9 cellular contexts compared by ENCODE assay signal in genomic region chr12:5003025-5003666, GRCh38. TPM values are rescaled to one million over a fixed set of nuclear protein-coding genes. Genes with fewer than 3 reads are reported as not detected.
DNase-seq lines count a peak whose midpoint lies in the region; ATAC-seq and TF ChIP-seq lines count a peak whose summit lies in the region.
"Had no signal": no experiment of that assay in that cellular context is flagged by ENCODE, and none has a peak within 500 bp of the region (broad histone marks: within the 10 kb centered on the region; RNA-seq: fewer than 3 reads in every experiment).

No MANE protein-coding gene starts in this region.

- no peaks in the 10 kb centered on the region for H3K79me1 ChIP-seq in H9 (ENCODE audit: insufficient read depth, low read depth, low read length, poor library complexity, severe bottlenecking)

- H2AK5ac ChIP-seq in H9 (ENCODE audit: insufficient read length, low read length) = no peak overlapping the region

- H3K79me2 ChIP-seq in H9 (ENCODE audit: insufficient read depth, low read length) = no peaks in the 10 kb centered on the region

- no peak overlapping the region for H3K4me2 ChIP-seq in H9 (ENCODE audit: insufficient read depth, insufficient read length, low read length)

- TF ChIP-seq CTCF in H9 (conservative IDR thresholded peaks at IDR 0.05) = peak; percentile 98
- peak; percentile 56 for TF ChIP-seq CTCF in activated B cell treated with CpG ODN at 0.5 μM for 24 hours (IDR thresholded peaks at IDR 0.05)
- peak; percentile 81 for TF ChIP-seq CTCF in mesothelial cell of epicardium (IDR thresholded peaks at IDR 0.05; ENCODE audit: unreplicated experiment)

- H3K27ac Mint-ChIP-seq in H9 (no peak overlapping the region), activated B cell treated with CpG ODN at 0.5 μM for 24 hours (no peak overlapping the region), mesothelial cell of epicardium (no peak overlapping the region)
- H3K27ac Mint-ChIP-seq in stimulated activated naive CD8-positive, alpha-beta T cell treated with anti-CD3 and anti-CD28 coated beads, Interleukin-15, amount 100 ng/mL, for 72 hours = no peak overlapping the region
- H3K27ac Mint-ChIP-seq: T-helper 17 cell had no signal

- H3T11ph ChIP-seq in H9 (ENCODE audit: low read length) = no peak overlapping the region

- H4K5ac ChIP-seq in H9 (ENCODE audit: insufficient read length, low read depth, low read length) = no peak overlapping the region

- CTCF ChIA-PET in activated B cell treated with CpG ODN at 0.5 μM for 24 hours (lab: Charles Lee) = interaction anchor here (0.7 to 3.5 kb wide), 4 partner anchors 19 to 148 kb away, joined by 3 to 21 read pairs (median 4); no protein-coding TSS in a partner anchor

- H3K27me3 ChIP-seq in H9 (ENCODE audit: insufficient read depth, low read length) = no peaks in the 10 kb centered on the region

- no peak overlapping the region for H3K23ac ChIP-seq in H9 (ENCODE audit: insufficient read length, low read depth, low read length)

- peaks cover 15% of the 10 kb centered on the region for H3K27me3 Mint-ChIP-seq in H9 (ENCODE audit: low read depth)
- peaks cover 15% of the 10 kb centered on the region for H3K27me3 Mint-ChIP-seq in activated B cell treated with CpG ODN at 0.5 μM for 24 hours
- peaks cover 68% of the 10 kb centered on the region for H3K27me3 Mint-ChIP-seq in mesothelial cell of epicardium (ENCODE audit: low read depth)
- peaks cover 36% of the 10 kb centered on the region for H3K27me3 Mint-ChIP-seq in stimulated activated naive CD8-positive, alpha-beta T cell treated with anti-CD3 and anti-CD28 coated beads, Interleukin-15, amount 100 ng/mL, for 72 hours

- H2BK20ac ChIP-seq in H9 (ENCODE audit: low read depth, low read length, poor library complexity, severe bottlenecking) = no peak overlapping the region

- no peak overlapping the region for H3K18ac ChIP-seq in H9 (ENCODE audit: insufficient read length, low read depth, low read length)

- H2BK12ac ChIP-seq in H9 (ENCODE audit: insufficient read length, low read depth, low read length) = no peak overlapping the region

- H2BK15ac ChIP-seq in H9 (ENCODE audit: low read depth, low read length) = no peak overlapping the region

- H3K9me3 Mint-ChIP-seq in H9 = no peaks in the 10 kb centered on the region
- no peaks in the 10 kb centered on the region for H3K9me3 Mint-ChIP-seq in activated B cell treated with CpG ODN at 0.5 μM for 24 hours
- no peaks in the 10 kb centered on the region for H3K9me3 Mint-ChIP-seq in mesothelial cell of epicardium
- H3K9me3 Mint-ChIP-seq in stimulated activated naive CD8-positive, alpha-beta T cell treated with anti-CD3 and anti-CD28 coated beads, Interleukin-15, amount 100 ng/mL, for 72 hours = no peaks in the 10 kb centered on the region

- H2BK120ac ChIP-seq in H9 (ENCODE audit: low read depth, low read length, poor library complexity, severe bottlenecking) = no peak overlapping the region

- H3K36me3 Mint-ChIP-seq in H9 (ENCODE audit: insufficient read depth in 1 of 3, low read depth in 3 of 3) (no peaks in the 10 kb centered on the region), activated B cell treated with CpG ODN at 0.5 μM for 24 hours (ENCODE audit: low read depth) (no peaks in the 10 kb centered on the region), mesothelial cell of epicardium (no peaks in the 10 kb centered on the region)

- ATAC-seq in activated B cell treated with CpG ODN at 0.5 μM for 24 hours (ENCODE audit: low read depth) (peak; percentile 83), HG03571 (IDR thresholded peaks at IDR 0.05; ENCODE audit: unreplicated experiment) (no peak)
- ATAC-seq in stimulated activated naive CD8-positive, alpha-beta T cell treated with anti-CD3 and anti-CD28 coated beads, Interleukin-15, amount 100 ng/mL, for 72 hours = peak; percentile 83
- ATAC-seq: T-helper 17 cell had no signal

- no peak overlapping the region for H3K9ac ChIP-seq in H9 (ENCODE audit: extremely low read depth, insufficient read length, low read length)

- no peak overlapping the region for H4K91ac ChIP-seq in H9 (ENCODE audit: insufficient read length, low read depth, low read length)

- H2BK5ac ChIP-seq in H9 (ENCODE audit: insufficient read length, low read length) = no peak overlapping the region

- H3K23me2 ChIP-seq in H9 (ENCODE audit: insufficient read length, low read depth, low read length, poor library complexity, severe bottlenecking) = no peaks in the 10 kb centered on the region

- H4K8ac ChIP-seq in H9 (replicated peaks; ENCODE audit: insufficient read length, low read depth, low read length) = no peak overlapping the region

- no peak overlapping the region for H3K4ac ChIP-seq in H9 (ENCODE audit: low read depth, low read length)

- H3K4me1 ChIP-seq in H9 (ENCODE audit: insufficient read depth, low read length) = no peaks in the 10 kb centered on the region

- WGBS in H9 (ENCODE audit: extremely low coverage, insufficient read length, low lambda C conversion rate) = no CpG with 5 or more reads among the region's 9 CpGs

- no peak overlapping the region for H3K27ac ChIP-seq in H9 (ENCODE audit: insufficient read length, low read depth, low read length)
- H3K27ac ChIP-seq in epithelial cell of prostate = no peak overlapping the region

- no peaks in the 10 kb centered on the region for H4K20me1 ChIP-seq in H9 (ENCODE audit: control insufficient read depth, insufficient read depth, insufficient read length)

- intact Hi-C loops in activated B cell treated with CpG ODN at 0.5 μM for 24 hours (cut with micrococcal nuclease) = loop anchor here (1.0 to 10.0 kb wide), 4 partner anchors 146 to 648 kb away; no protein-coding TSS in a partner anchor

- H2AFZ ChIP-seq in H9 (ENCODE audit: low read length) = no peak overlapping the region

- no peak overlapping the region for H3K56ac ChIP-seq in H9 (ENCODE audit: insufficient read length, low read depth, low read length)

- peaks cover 9% of the 10 kb centered on the region in 2 experiments for H3K4me1 Mint-ChIP-seq in H9
- H3K4me1 Mint-ChIP-seq in activated B cell treated with CpG ODN at 0.5 μM for 24 hours = no peaks in the 10 kb centered on the region
- no peaks in the 10 kb centered on the region for H3K4me1 Mint-ChIP-seq in mesothelial cell of epicardium
- H3K4me1 Mint-ChIP-seq in stimulated activated naive CD8-positive, alpha-beta T cell treated with anti-CD3 and anti-CD28 coated beads, Interleukin-15, amount 100 ng/mL, for 72 hours = no peaks in the 10 kb centered on the region
- H3K4me1 Mint-ChIP-seq: T-helper 17 cell had no signal

- H3K9me3 ChIP-seq in H9 (ENCODE audit: control insufficient read depth, low read depth, low read length) = no peaks in the 10 kb centered on the region

- POLR2A ChIA-PET in activated B cell treated with CpG ODN at 0.5 μM for 24 hours (lab: Charles Lee) = no interaction called here

- H3K4me3 Mint-ChIP-seq in H9 (no peak overlapping the region), activated B cell treated with CpG ODN at 0.5 μM for 24 hours (no peak overlapping the region), mesothelial cell of epicardium (no peak overlapping the region)
- no peak overlapping the region for H3K4me3 Mint-ChIP-seq in stimulated activated naive CD8-positive, alpha-beta T cell treated with anti-CD3 and anti-CD28 coated beads, Interleukin-15, amount 100 ng/mL, for 72 hours
- H3K4me3 Mint-ChIP-seq: T-helper 17 cell had no signal

- H3K14ac ChIP-seq in H9 (ENCODE audit: insufficient read depth, low read length) = no peak overlapping the region

- DNase-seq in DMS114 treated with DMSO at 0.1 percent for 48 hours (lab: John Stamatoyannopoulos, UW; ENCODE audit: unreplicated experiment) = peak; percentile 19
- DNase-seq in H9 = peak; percentile 90
- DNase-seq in NCI-H2029 treated with DMSO at 0.1 percent for 48 hours (lab: John Stamatoyannopoulos, UW) = peak; percentile 67
- peak; percentile 36 for DNase-seq in activated B cell treated with CpG ODN at 0.5 μM for 24 hours
- DNase-seq in epithelial cell of prostate (ENCODE audit: low read depth, low spot score) = peak; percentile 5
- DNase-seq in mesothelial cell of epicardium (ENCODE audit: low spot score in 2 of 2, unreplicated experiment in 2 of 2) = peak; percentile 39 to 72
- DNase-seq in stimulated activated naive CD8-positive, alpha-beta T cell treated with anti-CD3 and anti-CD28 coated beads, Interleukin-15, amount 100 ng/mL, for 72 hours = peak; percentile 45 to 48

RNA-seq across cellular contexts. Expression of gene KCNA5, which starts 40.5 kb away (rescaled TPM):
- total RNA-seq in H9 (2021) (0.09 and 0.22 TPM in 2 replicates), activated B cell treated with CpG ODN at 0.5 μM for 24 hours (0.42 and 0.81 TPM in 2 replicates), mesothelial cell of epicardium (0.60 to 0.86 TPM (median 0.80 TPM) in 3 replicates)
- total RNA-seq: T-helper 17 cell had no signal

Comparison
In these comparisons a context has a peak if more than half of its experiments do, and no peak if none do; other contexts are left out.
1. DNase-seq: peak in every context shown above with its lines; median percentile 90 in H9; 67 in NCI-H2029 treated with DMSO at 0.1 percent for 48 hours; 56 in mesothelial cell of epicardium; 46 in stimulated activated naive CD8-positive, alpha-beta T cell treated with anti-CD3 and anti-CD28 coated beads, Interleukin-15, amount 100 ng/mL, for 72 hours; 36 in activated B cell treated with CpG ODN at 0.5 μM for 24 hours; 19 in DMS114 treated with DMSO at 0.1 percent for 48 hours; 5 in epithelial cell of prostate.